1 cellular context compared by ENCODE assay signal in genomic region chr2:7168012-7168411, GRCh38.
TF ChIP-seq lines count a peak whose summit lies in the region.

No MANE protein-coding gene starts in this region.

TF ChIP-seq in HepG2, 621 proteins besides CTCF, POLR2A, EP300 and RAD21 (continued from another document):
- TF ChIP-seq, protein P1, sequence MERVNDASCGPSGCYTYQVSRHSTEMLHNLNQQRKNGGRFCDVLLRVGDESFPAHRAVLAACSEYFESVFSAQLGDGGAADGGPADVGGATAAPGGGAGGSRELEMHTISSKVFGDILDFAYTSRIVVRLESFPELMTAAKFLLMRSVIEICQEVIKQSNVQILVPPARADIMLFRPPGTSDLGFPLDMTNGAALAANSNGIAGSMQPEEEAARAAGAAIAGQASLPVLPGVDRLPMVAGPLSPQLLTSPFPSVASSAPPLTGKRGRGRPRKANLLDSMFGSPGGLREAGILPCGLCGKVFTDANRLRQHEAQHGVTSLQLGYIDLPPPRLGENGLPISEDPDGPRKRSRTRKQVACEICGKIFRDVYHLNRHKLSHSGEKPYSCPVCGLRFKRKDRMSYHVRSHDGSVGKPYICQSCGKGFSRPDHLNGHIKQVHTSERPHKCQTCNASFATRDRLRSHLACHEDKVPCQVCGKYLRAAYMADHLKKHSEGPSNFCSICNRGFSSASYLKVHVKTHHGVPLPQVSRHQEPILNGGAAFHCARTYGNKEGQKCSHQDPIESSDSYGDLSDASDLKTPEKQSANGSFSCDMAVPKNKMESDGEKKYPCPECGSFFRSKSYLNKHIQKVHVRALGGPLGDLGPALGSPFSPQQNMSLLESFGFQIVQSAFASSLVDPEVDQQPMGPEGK (CRISPR knock-in tag; IDR thresholded peaks at IDR 0.05) = 0 out of 2 replicates have a peak, but pooled peaks have one; percentile 47
- TF ChIP-seq ZIK1 (CRISPR knock-in tag; IDR thresholded peaks at IDR 0.05; ENCODE audit: borderline replicate concordance, low read depth) = no peak
- TF ChIP-seq POLR2AphosphoS5 (IDR thresholded peaks at IDR 0.05; ENCODE audit: low read depth, low read length) = no peak
- no peak for TF ChIP-seq ZNF451 (CRISPR knock-in tag; IDR thresholded peaks at IDR 0.05)
- TF ChIP-seq NR2F6 (IDR thresholded peaks at IDR 0.05) = 0 out of 2 replicates have a peak, but pooled peaks have one; percentile 26
- no peak for TF ChIP-seq NR2F6 (CRISPR knock-in tag; IDR thresholded peaks at IDR 0.05)
- TF ChIP-seq BRF2 (CRISPR knock-in tag; IDR thresholded peaks at IDR 0.05) = no peak
- no peak for TF ChIP-seq ZNF343 (CRISPR knock-in tag; IDR thresholded peaks at IDR 0.05)
